ENCODE assay signal across 1 cellular context in the genomic region with DNA sequence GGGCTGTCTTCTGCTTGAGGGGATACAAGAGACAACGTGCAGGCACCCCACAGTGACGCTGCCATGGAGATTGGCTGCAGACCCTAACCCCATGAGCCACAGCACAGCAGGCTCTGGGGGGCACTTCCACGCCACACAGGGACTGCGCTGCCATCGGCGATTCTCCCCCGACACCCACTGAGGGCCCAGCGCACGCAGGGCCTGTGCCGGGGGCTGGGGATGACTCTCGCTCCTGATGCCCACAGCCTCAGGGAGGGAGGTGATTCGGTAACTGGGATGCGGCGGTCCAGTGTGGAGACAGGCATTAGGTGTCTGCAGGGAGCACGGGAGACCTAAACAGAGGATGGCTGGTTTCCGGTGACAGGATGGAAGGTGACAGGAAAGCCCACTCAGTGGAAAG.
TF ChIP-seq lines count a peak whose summit lies in the region.

No MANE protein-coding gene starts in this region.

TF ChIP-seq in H1, 55 proteins besides CTCF, POLR2A, EP300 and RAD21:
- TF ChIP-seq CBX5 (IDR thresholded peaks at IDR 0.05; ENCODE audit: low read depth, low read length) (no peak), KDM4A (IDR thresholded peaks at IDR 0.05; ENCODE audit: low read depth, low read length, severe bottlenecking) (no peak), SIRT6 (IDR thresholded peaks at IDR 0.05; ENCODE audit: low read length) (no peak)
- TF ChIP-seq, protein P1, sequence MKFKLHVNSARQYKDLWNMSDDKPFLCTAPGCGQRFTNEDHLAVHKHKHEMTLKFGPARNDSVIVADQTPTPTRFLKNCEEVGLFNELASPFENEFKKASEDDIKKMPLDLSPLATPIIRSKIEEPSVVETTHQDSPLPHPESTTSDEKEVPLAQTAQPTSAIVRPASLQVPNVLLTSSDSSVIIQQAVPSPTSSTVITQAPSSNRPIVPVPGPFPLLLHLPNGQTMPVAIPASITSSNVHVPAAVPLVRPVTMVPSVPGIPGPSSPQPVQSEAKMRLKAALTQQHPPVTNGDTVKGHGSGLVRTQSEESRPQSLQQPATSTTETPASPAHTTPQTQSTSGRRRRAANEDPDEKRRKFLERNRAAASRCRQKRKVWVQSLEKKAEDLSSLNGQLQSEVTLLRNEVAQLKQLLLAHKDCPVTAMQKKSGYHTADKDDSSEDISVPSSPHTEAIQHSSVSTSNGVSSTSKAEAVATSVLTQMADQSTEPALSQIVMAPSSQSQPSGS (IDR thresholded peaks at IDR 0.05; ENCODE audit: low read length) = no peak
TF ChIP-seq in H1: peak in this region for 0.
